ENCODE assay signal across 16 cellular contexts in genomic region chr6:133945158-133945557, GRCh38. TPM values are rescaled to one million over a fixed set of nuclear protein-coding genes. Genes with fewer than 3 reads are reported as not detected.
A peak's percentile ranks its signal among the peaks of the same experiment; 100 is the strongest.
DNase-seq lines count a peak whose midpoint lies in the region; TF ChIP-seq lines count a peak whose summit lies in the region.
"Had no signal": no experiment of that assay in that cellular context is flagged by ENCODE, and none has a peak within 500 bp of the region (broad histone marks: within the 10 kb centered on the region; RNA-seq: fewer than 3 reads in every experiment).

No MANE protein-coding gene starts in this region.

- DNase-seq in GM12864 (ENCODE audit: low read depth) (no peak), HFFc6 (peak; percentile 36), SK-MEL-5 (ENCODE audit: low read depth, low spot score) (peak; percentile 11), iPS-NIHi7 (ENCODE audit: extremely low spot score) (peak; percentile 22), lower leg skin (ENCODE audit: low spot score in 2 of 2) (no peak)
- DNase-seq in activated CD4-positive, CD25-positive, alpha-beta regulatory T cell treated with anti-CD3 and anti-CD28 coated beads, Interleukin-2, amount 50 U/mL, for 72 hours: no peak
- DNase-seq in activated T-cell treated with anti-CD3 and anti-CD28 coated beads, Interleukin-2, amount 50 U/mL, for 24 hours: no peak
- DNase-seq: activated CD8-positive, alpha-beta T cell treated with anti-CD3 and anti-CD28 coated beads for 36 hours; GOT3; KG1; NCI-H1694; stimulated activated CD4-positive, alpha-beta T cell treated with anti-CD3 and anti-CD28 coated beads, Interleukin-4, amount 100 ng/mL, for 24 hours; upper lobe of right lung had no signal

- in situ Hi-C loops in SK-MEL-5 (cut with HindIII; ENCODE audit: low pct_unique_long_range_greater_than_20kb, low sequenced_read_pairs): no loop called here

- no peaks in the 10 kb centered on the region for H3K36me3 Mint-ChIP-seq in HFFc6 (ENCODE audit: low read depth)
- H3K36me3 Mint-ChIP-seq in activated T-cell treated with anti-CD3 and anti-CD28 coated beads, Interleukin-2, amount 50 U/mL, for 24 hours (ENCODE audit: low read depth): no peaks in the 10 kb centered on the region

- H3K4me3 ChIP-seq in GM12864 (ENCODE audit: low read depth, low read length): no peak overlapping the region
- no peak overlapping the region for H3K4me3 ChIP-seq in lower leg skin (ENCODE audit: low read depth, poor library complexity, severe bottlenecking)
- H3K4me3 ChIP-seq: right atrium auricular region, upper lobe of right lung had no signal

- no peaks in the 10 kb centered on the region for H3K9me3 Mint-ChIP-seq in HFFc6
- H3K9me3 Mint-ChIP-seq in activated T-cell treated with anti-CD3 and anti-CD28 coated beads, Interleukin-2, amount 50 U/mL, for 24 hours: no peaks in the 10 kb centered on the region
- H3K9me3 Mint-ChIP-seq: activated CD8-positive, alpha-beta T cell treated with anti-CD3 and anti-CD28 coated beads for 36 hours; activated T-helper 2 cell treated with anti-CD3 and anti-CD28 coated beads, Interferon-gamma antibody, Interleukin-2, Interleukin-4, amounts not matched to agents 10 μg/mL and 5 μg/mL and 100 μg/mL, durations not matched to agents 14 hours and 24 hours and 36 hours had no signal

- H3K4me3 Mint-ChIP-seq in HFFc6: no peak overlapping the region
- no peak overlapping the region for H3K4me3 Mint-ChIP-seq in activated T-cell treated with anti-CD3 and anti-CD28 coated beads, Interleukin-2, amount 50 U/mL, for 24 hours
- H3K4me3 Mint-ChIP-seq: activated CD8-positive, alpha-beta T cell treated with anti-CD3 and anti-CD28 coated beads for 36 hours had no signal

- peaks cover 17% of the 10 kb centered on the region for H3K27me3 Mint-ChIP-seq in HFFc6 (ENCODE audit: insufficient read depth)
- H3K27me3 Mint-ChIP-seq in activated T-cell treated with anti-CD3 and anti-CD28 coated beads, Interleukin-2, amount 50 U/mL, for 24 hours: peaks cover 9% of the 10 kb centered on the region

- WGBS in lower leg skin, 2 donors: 73 to 85% methylated on average over 3 of the region's 3 CpGs

- no peak for TF ChIP-seq POLR2A in lower leg skin (IDR thresholded peaks at IDR 0.05)

- TF ChIP-seq CTCF in GM12864 (IDR thresholded peaks at IDR 0.05; ENCODE audit: low read depth, low read length, missing control alignments) (peak; percentile 14), HFFc6 (IDR thresholded peaks at IDR 0.05) (peak; percentile 22; the same call in 1 of the 2 replicates), lower leg skin (IDR thresholded peaks at IDR 0.05) (no peak)

- no peak overlapping the region for H3K27ac Mint-ChIP-seq in HFFc6
- H3K27ac Mint-ChIP-seq in activated T-cell treated with anti-CD3 and anti-CD28 coated beads, Interleukin-2, amount 50 U/mL, for 24 hours: no peak overlapping the region
- H3K27ac Mint-ChIP-seq: activated CD8-positive, alpha-beta T cell treated with anti-CD3 and anti-CD28 coated beads for 36 hours; activated T-helper 2 cell treated with anti-CD3 and anti-CD28 coated beads, Interferon-gamma antibody, Interleukin-2, Interleukin-4, amounts not matched to agents 10 μg/mL and 5 μg/mL and 100 μg/mL, durations not matched to agents 14 hours and 24 hours and 36 hours had no signal

- H3K4me1 Mint-ChIP-seq in HFFc6 (ENCODE audit: low read depth): peaks cover 5% of the 10 kb centered on the region
- H3K4me1 Mint-ChIP-seq in activated T-cell treated with anti-CD3 and anti-CD28 coated beads, Interleukin-2, amount 50 U/mL, for 24 hours (ENCODE audit: low read depth): no peaks in the 10 kb centered on the region

- intact Hi-C loops in lower leg skin (cut with DNase I; ENCODE audit: low total_unique reads): no loop called here

RNA-seq across cellular contexts. Expression of gene TBPL1, which starts 7.9 kb away (rescaled TPM):
- total RNA-seq in HFFc6 (2021; fragmentation: NEBNext Ultra II Directional; extraction: Animal tissue kit (Norgen Biotek cat#: 25700)): 10 to 100 TPM; 30.7 to 40.6 (median 34.0) TPM
- total RNA-seq in SK-MEL-5 (2014; rRNA removed; shearing (Covaris generic)): 37.0 and 40.7 TPM in 2 replicates
- 14.0 and 18.8 TPM in 2 replicates for polyA plus RNA-seq in SK-MEL-5 (2015; cell fraction: cytosol; rRNA removed)
- polyA plus RNA-seq in SK-MEL-5 (2015; cell fraction: nucleus; rRNA removed): 14.3 and 19.3 TPM in 2 replicates
- 10 to 100 TPM; 12.6 to 27.7 (median 23.4) TPM for total RNA-seq in lower leg skin

RNA-seq across cellular contexts. Expression of gene TCF21, which starts 56.2 kb away (rescaled TPM):
- not detected for total RNA-seq in HFFc6 (2021; fragmentation: NEBNext Ultra II Directional; extraction: Animal tissue kit (Norgen Biotek cat#: 25700))
- 0.16 and 0.24 TPM in 2 replicates for total RNA-seq in SK-MEL-5 (2014; rRNA removed; shearing (Covaris generic))
- polyA plus RNA-seq in SK-MEL-5 (2015; cell fraction: cytosol; rRNA removed): 0.06 and 0.10 TPM in 2 replicates
- 0.15 and 0.39 TPM in 2 replicates for polyA plus RNA-seq in SK-MEL-5 (2015; cell fraction: nucleus; rRNA removed)
- under 1 TPM in 2 of 4 donors, not detected in 2; 0.07 to 0.23 TPM for total RNA-seq in lower leg skin
- total RNA-seq: activated CD8-positive, alpha-beta T cell treated with anti-CD3 and anti-CD28 coated beads for 36 hours; activated T-helper 2 cell treated with anti-CD3 and anti-CD28 coated beads, Interferon-gamma antibody, Interleukin-2, Interleukin-4, amounts not matched to agents 10 μg/mL and 5 μg/mL and 100 μg/mL, durations not matched to agents 14 hours and 24 hours and 36 hours had no signal
- polyA plus RNA-seq: neural cell had no signal

Comparison
In these comparisons a context has a peak if more than half of its experiments do, and no peak if none do; other contexts are left out.
1. DNase-seq: peak in HFFc6 (single experiment), SK-MEL-5 (single experiment) and iPS-NIHi7 (single experiment); none in GM12864 (single experiment), lower leg skin (0 of 2), activated CD4-positive, CD25-positive, alpha-beta regulatory T cell treated with anti-CD3 and anti-CD28 coated beads, Interleukin-2, amount 50 U/mL, for 72 hours (single experiment) and activated T-cell treated with anti-CD3 and anti-CD28 coated beads, Interleukin-2, amount 50 U/mL, for 24 hours (single experiment).
2. CTCF ChIP-seq: peak in GM12864 (single experiment) and HFFc6 (single experiment); none in lower leg skin (0 of 3).